ENCODE assay signal across 20 cellular contexts in the genomic region with DNA sequence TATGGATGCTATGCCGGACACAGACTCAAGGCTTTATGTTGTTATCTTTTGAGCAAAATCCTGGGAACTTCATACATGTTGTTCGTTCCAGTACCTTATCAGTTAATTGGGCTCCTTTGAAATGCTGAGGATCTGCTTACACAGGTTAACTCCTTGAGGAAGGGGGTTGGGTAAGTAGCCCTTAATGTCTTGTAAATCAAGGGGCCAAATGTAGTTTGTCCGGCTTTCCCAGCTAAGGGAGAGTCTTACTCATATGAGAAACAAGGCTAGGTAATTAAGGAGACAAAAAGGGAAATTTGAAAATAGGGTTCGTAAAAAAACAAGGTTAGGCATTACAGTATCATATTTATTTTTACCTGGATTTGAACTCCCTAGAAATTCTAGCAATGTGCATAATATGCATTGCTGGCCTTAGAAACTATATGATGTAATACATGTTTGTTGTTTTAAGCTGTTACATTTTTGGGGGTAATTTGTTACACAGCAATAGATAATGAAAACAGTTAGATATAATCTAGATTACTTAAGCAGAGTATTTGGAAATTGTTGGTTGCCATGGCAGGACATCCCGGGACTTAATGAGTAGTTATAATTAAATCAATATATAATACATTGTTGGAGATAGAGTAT. TPM values are rescaled to one million over a fixed set of nuclear protein-coding genes. Genes with fewer than 3 reads are reported as not detected.
A peak's percentile ranks its signal among the peaks of the same experiment; 100 is the strongest.
DNase-seq lines count a peak whose midpoint lies in the region; ATAC-seq, FAIRE-seq and TF ChIP-seq lines count a peak whose summit lies in the region.
"Had no signal": no experiment of that assay in that cellular context is flagged by ENCODE, and none has a peak within 500 bp of the region (broad histone marks: within the 10 kb centered on the region; RNA-seq: fewer than 3 reads in every experiment).

No MANE protein-coding gene starts in this region.

- H3K4me1 ChIP-seq in HepG2 (ENCODE audit: insufficient read depth, low read length) (peaks cover 53% of the 10 kb centered on the region), right lobe of liver (peaks cover 0 to 10% (median 4%) of the 10 kb centered on the region in 4 donors), K562 (replicated peaks in 1 of 2; ENCODE audit: control insufficient read depth in 2 of 2, insufficient read depth in 2 of 2, low read length in 2 of 2) (peaks cover 0 to 4% of the 10 kb centered on the region in 2 experiments; a peak in 2 of 5 replicates), pancreas (no peaks in the 10 kb centered on the region)

- H3K36me3 ChIP-seq in HepG2 (replicated peaks in 1 of 2; ENCODE audit: control insufficient read depth in 1 of 2, insufficient read depth in 2 of 2, low read length in 2 of 2) (no peaks in the 10 kb centered on the region), right lobe of liver (no peaks in the 10 kb centered on the region), K562 (ENCODE audit: control insufficient read depth, insufficient read depth, low read length) (no peaks in the 10 kb centered on the region), pancreas (no peaks in the 10 kb centered on the region)
- H3K36me3 ChIP-seq: BLaER1 had no signal

- no peaks in the 10 kb centered on the region for H3K9me1 ChIP-seq in K562 (ENCODE audit: control insufficient read depth, insufficient read depth, low read length)

- H3K4me3 Mint-ChIP-seq in mesothelial cell of epicardium = peak overlapping the region; percentile 21
- no peak overlapping the region for H3K4me3 Mint-ChIP-seq in activated CD4-positive, alpha-beta T cell treated with anti-CD3 and anti-CD28 coated beads for 36 hours
- H3K4me3 Mint-ChIP-seq: CD8-positive, alpha-beta memory T cell had no signal

- no peak for TF ChIP-seq EP300 in HepG2 (IDR thresholded peaks at IDR 0.05; ENCODE audit: low read depth in 2 of 2, low read length in 2 of 2)
- TF ChIP-seq EP300 in HepG2 (CRISPR knock-in tag; IDR thresholded peaks at IDR 0.05; ENCODE audit: borderline replicate concordance) = no peak
- TF ChIP-seq EP300 in K562 (IDR thresholded peaks at IDR 0.05; ENCODE audit: low read length) = no peak

- H3K79me2 ChIP-seq in HepG2 (ENCODE audit: insufficient read depth, low read length) = no peaks in the 10 kb centered on the region
- H3K79me2 ChIP-seq in K562 (ENCODE audit: control insufficient read depth, insufficient read depth, low read length) = no peaks in the 10 kb centered on the region

- no peak for TF ChIP-seq POLR2A in HepG2 (IDR thresholded peaks at IDR 0.05; ENCODE audit: insufficient read depth in 1 of 2, low read depth in 2 of 2, low read length in 2 of 2)
- TF ChIP-seq POLR2A in right lobe of liver (IDR thresholded peaks at IDR 0.05) = no peak
- no peak for TF ChIP-seq POLR2A in K562 (conservative IDR thresholded peaks at IDR 0.05)
- TF ChIP-seq POLR2A in H54 (IDR thresholded peaks at IDR 0.05; ENCODE audit: low read depth, low read length) = no peak

- H3K27me3 ChIP-seq in HepG2 (ENCODE audit: control insufficient read depth in 1 of 2, insufficient read depth in 2 of 2, low read length in 2 of 2) = no peaks in the 10 kb centered on the region
- no peaks in the 10 kb centered on the region for H3K27me3 ChIP-seq in right lobe of liver
- peaks cover 5 to 30% of the 10 kb centered on the region in 2 experiments; a peak in 2 of 5 replicates for H3K27me3 ChIP-seq in K562 (ENCODE audit: control insufficient read depth in 2 of 2, insufficient read depth in 2 of 2, low read length in 2 of 2)
- no peaks in the 10 kb centered on the region for H3K27me3 ChIP-seq in pancreas
- H3K27me3 ChIP-seq: BLaER1 had no signal

- POLR2A ChIA-PET in HepG2 (lab: Yijun Ruan, JAX) = no interaction called here
- POLR2A ChIA-PET in K562 (lab: Yijun Ruan, JAX) = interaction anchor here (0.8 kb wide), 1 partner anchor 11 kb away, joined by 4 read pairs; no protein-coding TSS in a partner anchor
- POLR2A ChIA-PET in activated CD4-positive, alpha-beta T cell treated with anti-CD3 and anti-CD28 coated beads for 36 hours (lab: Charles Lee) = no interaction called here

- no peak for TF ChIP-seq RAD21 in HepG2 (CRISPR knock-in tag; IDR thresholded peaks at IDR 0.05)
- no peak for TF ChIP-seq RAD21 in K562 (CRISPR knock-in tag; conservative IDR thresholded peaks at IDR 0.05 in 1 of 2, IDR thresholded peaks at IDR 0.05 in 1 of 2)

- H3K9me3 Mint-ChIP-seq in mesothelial cell of epicardium = no peaks in the 10 kb centered on the region
- no peaks in the 10 kb centered on the region for H3K9me3 Mint-ChIP-seq in activated CD4-positive, alpha-beta T cell treated with anti-CD3 and anti-CD28 coated beads for 36 hours (ENCODE audit: low read depth)
- H3K9me3 Mint-ChIP-seq: CD8-positive, alpha-beta memory T cell had no signal

- BruUV-seq in HepG2 (replicated peaks; lab: Mats Ljungman, UMichigan) = no TSS peak
- BruUV-seq in K562 (replicated peaks; lab: Mats Ljungman, UMichigan) = no TSS peak

- FAIRE-seq in HepG2 (lab: Jason Lieb, UNC) = no peak
- no peak for FAIRE-seq in K562 (lab: Jason Lieb, UNC)
- no peak for FAIRE-seq in H54 (lab: Jason Lieb, UNC)
- FAIRE-seq in pancreas (lab: Jason Lieb, UNC) = no peak
- FAIRE-seq: A204.1, GM12878, GM18507 had no signal

- peak overlapping the region; percentile 77 for H3K27ac Mint-ChIP-seq in mesothelial cell of epicardium
- no peak overlapping the region for H3K27ac Mint-ChIP-seq in activated CD4-positive, alpha-beta T cell treated with anti-CD3 and anti-CD28 coated beads for 36 hours
- H3K27ac Mint-ChIP-seq: CD8-positive, alpha-beta memory T cell had no signal

- intact Hi-C loops in HepG2 (cut with micrococcal nuclease; ENCODE audit: unreplicated experiment) (no loop called here), right lobe of liver (cut with DNase I) (no loop called here), K562 (cut with micrococcal nuclease) (no loop called here), pancreas (cut with DNase I) (no loop called here)
- intact Hi-C loops in activated CD4-positive, alpha-beta T cell treated with anti-CD3 and anti-CD28 coated beads for 36 hours (cut with DNase I, micrococcal nuclease) = no loop called here

- no peaks in the 10 kb centered on the region for H3K27me3 Mint-ChIP-seq in mesothelial cell of epicardium (ENCODE audit: low read depth)
- no peaks in the 10 kb centered on the region for H3K27me3 Mint-ChIP-seq in activated CD4-positive, alpha-beta T cell treated with anti-CD3 and anti-CD28 coated beads for 36 hours
- H3K27me3 Mint-ChIP-seq: CD8-positive, alpha-beta memory T cell had no signal

- H3K27ac ChIP-seq in HepG2 (ENCODE audit: extremely low read length, insufficient read depth, low read length) = no peak overlapping the region
- no peak overlapping the region for H3K27ac ChIP-seq in right lobe of liver
- no peak overlapping the region for H3K27ac ChIP-seq in K562 (ENCODE audit: extremely low read depth, low read depth, low read length)
- no peak overlapping the region for H3K27ac ChIP-seq in pancreas
- H3K27ac ChIP-seq: BLaER1 had no signal

- CTCF ChIA-PET in HepG2 (lab: Yijun Ruan, JAX; ENCODE audit: low intra/inter-chr PET ratio, low total read pairs) (no interaction called here), K562 (lab: Yijun Ruan, JAX; ENCODE audit: low intra/inter-chr PET ratio) (no interaction called here)
- CTCF ChIA-PET in activated CD4-positive, alpha-beta T cell treated with anti-CD3 and anti-CD28 coated beads for 36 hours (lab: Charles Lee) = interaction anchor here (1.0 kb wide), 2 partner anchors 9 to 136 kb away, joined by 3 read pairs; a partner anchor contains a TSS

- no peaks in the 10 kb centered on the region for H3K9me3 ChIP-seq in HepG2 (ENCODE audit: low read length)
- no peaks in the 10 kb centered on the region for H3K9me3 ChIP-seq in right lobe of liver
- no peaks in the 10 kb centered on the region for H3K9me3 ChIP-seq in K562 (replicated peaks; ENCODE audit: control insufficient read depth, insufficient read depth, low read depth, low read length)
- no peaks in the 10 kb centered on the region for H3K9me3 ChIP-seq in pancreas
- H3K9me3 ChIP-seq: BLaER1 had no signal

- H3K9ac ChIP-seq in HepG2 (ENCODE audit: insufficient read depth, low read depth, low read length) (no peak overlapping the region), K562 (ENCODE audit: insufficient read depth in 1 of 2, low read depth in 2 of 2, low read length in 2 of 2) (no peak overlapping the region)
- H3K9ac ChIP-seq: BLaER1 had no signal

- H4K20me1 ChIP-seq in HepG2 (ENCODE audit: insufficient read depth, low read length) (no peaks in the 10 kb centered on the region), K562 (replicated peaks; ENCODE audit: control insufficient read depth, insufficient read depth, low read length) (no peaks in the 10 kb centered on the region)
- H4K20me1 ChIP-seq: BLaER1 had no signal

- ATAC-seq in HepG2 (no peak), right lobe of liver (no peak), K562 (no peak), pancreas (no peak)
- no peak for ATAC-seq in activated CD4-positive, alpha-beta T cell treated with anti-CD3 and anti-CD28 coated beads for 36 hours
- ATAC-seq: GM12878 had no signal

- no peaks in the 10 kb centered on the region for H3K36me3 Mint-ChIP-seq in mesothelial cell of epicardium
- no peaks in the 10 kb centered on the region for H3K36me3 Mint-ChIP-seq in activated CD4-positive, alpha-beta T cell treated with anti-CD3 and anti-CD28 coated beads for 36 hours (ENCODE audit: low read depth)
- H3K36me3 Mint-ChIP-seq: CD8-positive, alpha-beta memory T cell had no signal

- H3K4me2 ChIP-seq in HepG2 (ENCODE audit: low read depth, low read length) (peak overlapping the region; percentile 48), K562 (ENCODE audit: insufficient read depth, low read length) (no peak overlapping the region)
- H3K4me2 ChIP-seq: BLaER1 had no signal

- no peak overlapping the region for H2AFZ ChIP-seq in HepG2 (ENCODE audit: low read length)
- H2AFZ ChIP-seq in K562 (ENCODE audit: low read depth, low read length) = no peak overlapping the region

- WGBS in HepG2 (ENCODE audit: low lambda C conversion rate) = 60% methylated on average over 5 of the region's 5 CpGs
- 92% methylated on average over 5 of the region's 5 CpGs for WGBS in right lobe of liver (ENCODE audit: insufficient coverage, low coverage, low lambda C conversion rate, missing lambda C conversion rate)
- WGBS in K562 (ENCODE audit: insufficient coverage, low coverage, missing lambda C conversion rate) = 13% methylated on average over 5 of the region's 5 CpGs
- 74 to 75% methylated on average over 5 of the region's 5 CpGs for WGBS in pancreas, 2 donors

- TF ChIP-seq CTCF in HepG2 (CRISPR knock-in tag; IDR thresholded peaks at IDR 0.05) (no peak), right lobe of liver (IDR thresholded peaks at IDR 0.05) (no peak), K562 (IDR thresholded peaks at IDR 0.05 in 2 of 3, conservative IDR thresholded peaks at IDR 0.05 in 1 of 3; ENCODE audit: insufficient read depth in 2 of 3, low read depth in 1 of 3, low read length in 3 of 3) (no peak), mesothelial cell of epicardium (IDR thresholded peaks at IDR 0.05; ENCODE audit: unreplicated experiment) (no peak), pancreas (IDR thresholded peaks at IDR 0.05) (no peak)

- peaks cover 38% of the 10 kb centered on the region for H3K4me1 Mint-ChIP-seq in mesothelial cell of epicardium
- peaks cover 19% of the 10 kb centered on the region for H3K4me1 Mint-ChIP-seq in activated CD4-positive, alpha-beta T cell treated with anti-CD3 and anti-CD28 coated beads for 36 hours

- in situ Hi-C loops in HepG2 (cut with HindIII; ENCODE audit: extremely low pct_ligation_motif_present, low pct_unique_long_range_greater_than_20kb) = no loop called here
- in situ Hi-C loops in K562 (cut with MboI) = loop anchor here (10.0 kb wide), 1 partner anchor 305 kb away; no protein-coding TSS in a partner anchor

- DNase-seq in HepG2 (ENCODE audit: low spot score) = no peak
- DNase-seq in right lobe of liver = no peak
- DNase-seq in K562 (ENCODE audit: extremely low read depth in 1 of 4, low spot score in 3 of 4) = no peak
- no peak for DNase-seq in mesothelial cell of epicardium (ENCODE audit: low spot score in 2 of 2, unreplicated experiment in 2 of 2)
- no peak for DNase-seq in iPS-NIHi11 (ENCODE audit: low spot score)
- no peak for DNase-seq in activated CD4-positive, alpha-beta T cell treated with anti-CD3 and anti-CD28 coated beads for 36 hours
- DNase-seq in H54 (ENCODE audit: insufficient read length, low spot score) = no peak
- no peak for DNase-seq in pancreas
- DNase-seq: CD8-positive, alpha-beta memory T cell; DND-41; GDM1; GOT3; NCI-H1105 treated with DMSO at 0.1 percent for 48 hours; NCI-H1930; NCI-H446; SHP77 treated with DMSO at 0.1 percent for 48 hours had no signal

- no peak overlapping the region; a peak in 1 of 6 replicates for H3K4me3 ChIP-seq in HepG2 (replicated peaks in 1 of 3; ENCODE audit: insufficient read depth in 1 of 3, low read depth in 2 of 3, low read length in 3 of 3)
- no peak overlapping the region for H3K4me3 ChIP-seq in right lobe of liver
- no peak overlapping the region for H3K4me3 ChIP-seq in K562
- H3K4me3 ChIP-seq in pancreas = no peak overlapping the region
- H3K4me3 ChIP-seq: BLaER1, GM12878 had no signal

RNA-seq across cellular contexts. Expression of a gene that starts 30.9 kb away (rescaled TPM):
- total RNA-seq in HepG2 (2016; rRNA removed; fragmentation: Illumina TruSeq; extraction: Trizol) = 45.7 and 109 TPM in 2 replicates
- total RNA-seq in HepG2 (2016; cell fraction: cytosol; rRNA removed; fragmentation: Illumina TruSeq; extraction: Trizol; ENCODE audit: low read depth) = 31.6 and 37.7 TPM in 2 replicates
- total RNA-seq in HepG2 (2016; cell fraction: insoluble cytoplasmic fraction; rRNA removed; fragmentation: Illumina TruSeq; extraction: Trizol) = 40.9 and 111 TPM in 2 replicates
- 40.3 and 50.9 TPM in 2 replicates for total RNA-seq in HepG2 (2016; cell fraction: membrane; rRNA removed; fragmentation: Illumina TruSeq; extraction: Trizol)
- 138 and 175 TPM in 2 replicates for total RNA-seq in HepG2 (2016; cell fraction: nucleus; rRNA removed; fragmentation: Illumina TruSeq; extraction: Trizol)
- polyA plus RNA-seq in HepG2 (2011; rRNA removed) = 87.2 and 87.6 TPM in 2 replicates
- 33.2 and 46.3 TPM in 2 replicates for polyA plus RNA-seq in HepG2 (2011; cell fraction: cytosol; rRNA removed)
- 67.6 and 82.1 TPM in 2 replicates for polyA plus RNA-seq in HepG2 (2011; cell fraction: nucleus; rRNA removed)
- 91.6 and 103 TPM in 2 replicates for polyA plus RNA-seq in HepG2 (2012)
- polyA plus RNA-seq in HepG2 (2016; cell fraction: cytosol; fragmentation: Illumina TruSeq; extraction: Trizol; ENCODE audit: low read depth) = 12.2 and 15.7 TPM in 2 replicates
- polyA plus RNA-seq in HepG2 (2016; cell fraction: insoluble cytoplasmic fraction; fragmentation: Illumina TruSeq; extraction: Trizol; ENCODE audit: low read depth) = 37.5 and 38.4 TPM in 2 replicates
- 22.7 and 27.3 TPM in 2 replicates for polyA plus RNA-seq in HepG2 (2016; cell fraction: membrane; fragmentation: Illumina TruSeq; extraction: Trizol; ENCODE audit: low read depth)
- 273 and 274 TPM in 2 replicates for polyA plus RNA-seq in HepG2 (2016; cell fraction: nucleus; fragmentation: Illumina TruSeq; extraction: Trizol; ENCODE audit: insufficient read depth, low read depth)
- polyA minus RNA-seq in HepG2 (2011; rRNA and poly(A)+ RNA removed; ENCODE audit: low replicate concordance) = 41.3 and 47.7 TPM in 2 replicates
- 41.9 and 57.0 TPM in 2 replicates for polyA minus RNA-seq in HepG2 (2011; cell fraction: cytosol; rRNA and poly(A)+ RNA removed)
- 147 and 171 TPM in 2 replicates for polyA minus RNA-seq in HepG2 (2011; cell fraction: nucleus; rRNA and poly(A)+ RNA removed)
- 10 to 100 TPM; 20.3 to 45.4 (median 32.2) TPM for total RNA-seq in right lobe of liver
- 82.0 and 197 TPM in 2 replicates for total RNA-seq in K562 (2011; cell fraction: chromatin; rRNA removed; ENCODE audit: low replicate concordance)
- 55.7 and 63.3 TPM in 2 replicates for total RNA-seq in K562 (2011; cell fraction: nucleolus; rRNA removed)
- total RNA-seq in K562 (2011; cell fraction: nucleoplasm; rRNA removed) = 101 and 175 TPM in 2 replicates
- 24.1 and 25.3 TPM in 2 replicates for total RNA-seq in K562 (2014; rRNA removed)
- total RNA-seq in K562 (2014; rRNA removed; fragmentation: Illumina TruSeq; extraction: Trizol) = 31.5 and 36.1 TPM in 2 replicates
- total RNA-seq in K562 (2015; rRNA removed; fragmentation: Illumina TruSeq; extraction: Trizol) = 23.3 and 28.3 TPM in 2 replicates
- total RNA-seq in K562 (2021) = 21.8 and 22.8 TPM in 2 replicates
- polyA plus RNA-seq in K562 (2011; rRNA removed) = 27.2 and 28.4 TPM in 2 replicates
- polyA plus RNA-seq in K562 (2011; cell fraction: cytosol; rRNA removed) = 8.5 and 12.5 TPM in 2 replicates
- polyA plus RNA-seq in K562 (2011; cell fraction: nucleus; rRNA removed) = 34.9 and 38.9 TPM in 2 replicates
- polyA plus RNA-seq in K562 (2012) = 12.4 and 17.9 TPM in 2 replicates
- polyA plus RNA-seq in K562 (2014; fragmentation: Illumina TruSeq; extraction: Trizol) = 17.7 and 21.3 TPM in 2 replicates
- polyA plus RNA-seq in K562 (2014; fragmentation: Nextera tagmentation; extraction: Ambion mirVana) = 1 to 10 TPM; 9.0 to 9.5 TPM
- 21.0 and 23.3 TPM in 2 replicates for polyA plus RNA-seq in K562 (2014; rRNA removed)
- 31.2 and 33.4 TPM in 2 replicates for polyA minus RNA-seq in K562 (2011; rRNA and poly(A)+ RNA removed)
- 11.4 and 13.9 TPM in 2 replicates for polyA minus RNA-seq in K562 (2011; cell fraction: cytosol; rRNA and poly(A)+ RNA removed)
- 25.7 and 42.1 TPM in 2 replicates for polyA minus RNA-seq in K562 (2011; cell fraction: nucleus; rRNA and poly(A)+ RNA removed)
- 52.5 to 59.5 TPM (median 57.6 TPM) in 3 replicates for total RNA-seq in mesothelial cell of epicardium
- 10 to 100 TPM; 23.4 to 29.5 TPM for total RNA-seq in activated CD4-positive, alpha-beta T cell treated with anti-CD3 and anti-CD28 coated beads for 36 hours
- 10 to 100 TPM; 18.8 to 36.9 (median 24.5) TPM for total RNA-seq in pancreas
- polyA plus RNA-seq in pancreas = 10 to 100 TPM; 24.3 to 27.1 TPM

RNA-seq across cellular contexts. Expression of a gene that starts 48.0 kb away (rescaled TPM):
- 0.18 TPM in 1 of 2 replicates, not detected in the other for total RNA-seq in HepG2 (2016; rRNA removed; fragmentation: Illumina TruSeq; extraction: Trizol)
- total RNA-seq in HepG2 (2016; cell fraction: cytosol; rRNA removed; fragmentation: Illumina TruSeq; extraction: Trizol; ENCODE audit: low read depth) = not detected in 2 replicates
- 0.13 TPM in 1 of 2 replicates, not detected in the other for total RNA-seq in HepG2 (2016; cell fraction: insoluble cytoplasmic fraction; rRNA removed; fragmentation: Illumina TruSeq; extraction: Trizol)
- total RNA-seq in HepG2 (2016; cell fraction: membrane; rRNA removed; fragmentation: Illumina TruSeq; extraction: Trizol) = 0.28 TPM in 1 of 2 replicates, not detected in the other
- total RNA-seq in HepG2 (2016; cell fraction: nucleus; rRNA removed; fragmentation: Illumina TruSeq; extraction: Trizol) = not detected in 2 replicates
- polyA plus RNA-seq in HepG2 (2011; rRNA removed) = 0.20 and 0.26 TPM in 2 replicates
- polyA plus RNA-seq in HepG2 (2011; cell fraction: cytosol; rRNA removed) = 0.43 and 0.49 TPM in 2 replicates
- 0.14 and 0.26 TPM in 2 replicates for polyA plus RNA-seq in HepG2 (2011; cell fraction: nucleus; rRNA removed)
- 0.08 and 0.29 TPM in 2 replicates for polyA plus RNA-seq in HepG2 (2012)
- polyA plus RNA-seq in HepG2 (2016; cell fraction: cytosol; fragmentation: Illumina TruSeq; extraction: Trizol; ENCODE audit: low read depth) = 0.20 TPM in 1 of 2 replicates, not detected in the other
- polyA plus RNA-seq in HepG2 (2016; cell fraction: insoluble cytoplasmic fraction; fragmentation: Illumina TruSeq; extraction: Trizol; ENCODE audit: low read depth) = not detected in 2 replicates
- polyA plus RNA-seq in HepG2 (2016; cell fraction: membrane; fragmentation: Illumina TruSeq; extraction: Trizol; ENCODE audit: low read depth) = 0.47 TPM in 1 of 2 replicates, not detected in the other
- not detected in 2 replicates for polyA plus RNA-seq in HepG2 (2016; cell fraction: nucleus; fragmentation: Illumina TruSeq; extraction: Trizol; ENCODE audit: insufficient read depth, low read depth)
- 40.8 TPM in 1 of 2 replicates, not detected in the other for polyA minus RNA-seq in HepG2 (2011; rRNA and poly(A)+ RNA removed; ENCODE audit: low replicate concordance)
- 0.99 TPM in 1 of 2 replicates, not detected in the other for polyA minus RNA-seq in HepG2 (2011; cell fraction: cytosol; rRNA and poly(A)+ RNA removed)
- polyA minus RNA-seq in HepG2 (2011; cell fraction: nucleus; rRNA and poly(A)+ RNA removed) = not detected in 2 replicates
- total RNA-seq in right lobe of liver = under 1 TPM in 1 of 6 experiments, not detected in 5; 0.20 TPM
- total RNA-seq in K562 (2011; cell fraction: chromatin; rRNA removed; ENCODE audit: low replicate concordance) = not detected in 2 replicates
- total RNA-seq in K562 (2011; cell fraction: nucleolus; rRNA removed) = not detected in 2 replicates
- not detected in 2 replicates for total RNA-seq in K562 (2011; cell fraction: nucleoplasm; rRNA removed)
- not detected in 2 replicates for total RNA-seq in K562 (2014; rRNA removed)
- not detected in 2 replicates for total RNA-seq in K562 (2014; rRNA removed; fragmentation: Illumina TruSeq; extraction: Trizol)
- total RNA-seq in K562 (2015; rRNA removed; fragmentation: Illumina TruSeq; extraction: Trizol) = not detected in 2 replicates
- total RNA-seq in K562 (2021) = not detected in 2 replicates
- not detected in 2 replicates for polyA plus RNA-seq in K562 (2011; rRNA removed)
- polyA plus RNA-seq in K562 (2011; cell fraction: cytosol; rRNA removed) = not detected in 2 replicates
- not detected in 2 replicates for polyA plus RNA-seq in K562 (2011; cell fraction: nucleus; rRNA removed)
- not detected in 2 replicates for polyA plus RNA-seq in K562 (2012)
- not detected in 2 replicates for polyA plus RNA-seq in K562 (2014; fragmentation: Illumina TruSeq; extraction: Trizol)
- not detected for polyA plus RNA-seq in K562 (2014; fragmentation: Nextera tagmentation; extraction: Ambion mirVana)
- polyA plus RNA-seq in K562 (2014; rRNA removed) = not detected in 2 replicates
- polyA minus RNA-seq in K562 (2011; rRNA and poly(A)+ RNA removed) = not detected in 2 replicates
- not detected in 2 replicates for polyA minus RNA-seq in K562 (2011; cell fraction: cytosol; rRNA and poly(A)+ RNA removed)
- polyA minus RNA-seq in K562 (2011; cell fraction: nucleus; rRNA and poly(A)+ RNA removed) = 0.13 TPM in 1 of 2 replicates, not detected in the other
- total RNA-seq in mesothelial cell of epicardium = 0.20 to 0.88 TPM (median 0.42 TPM) in 3 replicates
- not detected for total RNA-seq in activated CD4-positive, alpha-beta T cell treated with anti-CD3 and anti-CD28 coated beads for 36 hours
- under 1 TPM in 2 of 6 donors, not detected in 4; 0.12 to 0.19 TPM for total RNA-seq in pancreas
- under 1 TPM in 1 of 2 donors, not detected in 1; 0.05 TPM for polyA plus RNA-seq in pancreas
- total RNA-seq: CD8-positive, alpha-beta memory T cell; GM12878 had no signal
- polyA plus RNA-seq: CD8-positive, alpha-beta memory T cell; GM12878 had no signal
